Comparison of ENCODE assay signal across 18 cellular contexts in genomic region chr17:70407501-70407900, GRCh38.
"Had no signal": no experiment of that assay in that cellular context is flagged by ENCODE, and none has a peak within 500 bp of the region (broad histone marks: within the 10 kb centered on the region; RNA-seq: fewer than 3 reads in every experiment).

No MANE protein-coding gene starts in this region.

- H3K27me3 ChIP-seq: adrenal gland, cardiac muscle cell, heart right ventricle, sigmoid colon, upper lobe of right lung had no signal

- H3K36me3 ChIP-seq: adrenal gland, cardiac muscle cell, heart right ventricle, sigmoid colon, upper lobe of right lung had no signal

- H3K4me3 ChIP-seq: adrenal gland, cardiac muscle cell, heart right ventricle, mucosa of descending colon, sigmoid colon, upper lobe of right lung had no signal

- DNase-seq: activated CD4-positive, alpha-beta T cell treated with anti-CD3 and anti-CD28 coated beads, Interleukin-2, amount 50 U/mL, for 4 hours; activated CD8-positive, alpha-beta memory T cell treated with anti-CD3 and anti-CD28 coated beads for 24 hours; activated CD8-positive, alpha-beta memory T cell treated with anti-CD3 and anti-CD28 coated beads, Interleukin-2, amount 50 U/mL, for 4 hours; activated naive CD4-positive, alpha-beta T cell; activated T-cell treated with anti-CD3 and anti-CD28 coated beads, Interleukin-2, amount 50 U/mL, for 24 hours; adrenal gland; heart right ventricle; left colon; mesendoderm; mucosa of descending colon; nephron progenitor cell; nucleus accumbens; sigmoid colon; stimulated activated CD4-positive, alpha-beta T cell treated with anti-CD3 and anti-CD28 coated beads, Interleukin-4, amount 100 ng/mL, for 4 hours; stimulated activated naive CD8-positive, alpha-beta T cell treated with anti-CD3 and anti-CD28 coated beads, Interleukin-15, Interleukin-2, amounts not matched to agents 100 U/mL and 50 U/mL, for 24 hours; T-helper 1 cell; upper lobe of right lung had no signal

- H3K9me3 ChIP-seq: adrenal gland, heart right ventricle, mucosa of descending colon, sigmoid colon, upper lobe of right lung had no signal

- H3K4me1 ChIP-seq: sigmoid colon had no signal

- H3K27ac ChIP-seq: adrenal gland, cardiac muscle cell, heart right ventricle, sigmoid colon, upper lobe of right lung had no signal
